ENCODE assay signal across 8 cellular contexts in genomic region chr17:46225274-46225794, GRCh38. TPM values are rescaled to one million over a fixed set of nuclear protein-coding genes. Genes with fewer than 3 reads are reported as not detected.
A peak's percentile ranks its signal among the peaks of the same experiment; 100 is the strongest.
DNase-seq lines count a peak whose midpoint lies in the region; ATAC-seq and TF ChIP-seq lines count a peak whose summit lies in the region.
"Not testable (repeated sequence)": the region's sequence is repeated elsewhere in the genome, so short reads cannot be mapped to it uniquely, and the experiment has no call there.

No MANE protein-coding gene starts in this region.

- H3F3A ChIP-seq in SK-N-SH (replicated peaks; ENCODE audit: insufficient read depth): not testable (repeated sequence)

- H3K79me2 ChIP-seq in SK-N-SH (ENCODE audit: insufficient read depth); osteoblast (ENCODE audit: insufficient read depth, low read length): not testable (repeated sequence)

- WGBS in SK-N-SH (ENCODE audit: low lambda C conversion rate): 2% methylated on average over 17 of the region's 22 CpGs

- POLR2A ChIA-PET in SK-N-SH (lab: Yijun Ruan, JAX): not testable (repeated sequence)

- H3K9me2 ChIP-seq in SK-N-SH: not testable (repeated sequence)

- peak; percentile 98 for ATAC-seq in HG02588 (IDR thresholded peaks at IDR 0.05; ENCODE audit: unreplicated experiment)
- ATAC-seq in activated naive CD4-positive, alpha-beta T cell treated with anti-CD3 and anti-CD28 coated beads, Interleukin-2, amount 50 U/mL, for 72 hours: peak; percentile 99 to 100
- peak; percentile 93 for ATAC-seq in thoracic aorta (ENCODE audit: insufficient number of reproducible peaks, low FRiP score, low read depth)

- peak overlapping the region; percentile 87; the same call in 1 of the 2 replicates for H2AFZ ChIP-seq in SK-N-SH (ENCODE audit: low read depth)
- peak overlapping the region; percentile 86 for H2AFZ ChIP-seq in osteoblast (ENCODE audit: low read length)

- H3K4me3 ChIP-seq in GM08714 (ENCODE audit: low read length): peak overlapping the region; percentile 55; the same call in 1 of the 2 replicates
- peak overlapping the region; percentile 52 to 60 for H3K4me3 ChIP-seq in SK-N-SH (ENCODE audit: low read depth in 2 of 2, low read length in 1 of 2)
- peak overlapping the region; percentile 76 for H3K4me3 ChIP-seq in osteoblast (ENCODE audit: insufficient read depth, low read length)
- peak overlapping the region; percentile 82 for H3K4me3 ChIP-seq in thoracic aorta

- H3K36me3 Mint-ChIP-seq in activated naive CD4-positive, alpha-beta T cell treated with anti-CD3 and anti-CD28 coated beads, Interleukin-2, amount 50 U/mL, for 72 hours: not testable (repeated sequence)

- H3K9ac ChIP-seq in SK-N-SH: peak overlapping the region; percentile 56; the same call in 1 of the 2 replicates

- H3K27ac ChIP-seq in SK-N-SH (ENCODE audit: low read depth in 2 of 2, low read length in 1 of 2): peak overlapping the region in 1 of 2 experiments; percentile 68; a peak in 2 of 4 replicates
- H3K27ac ChIP-seq in osteoblast (ENCODE audit: low read depth, low read length); thoracic aorta: not testable (repeated sequence)

- H3K9me3 Mint-ChIP-seq in activated naive CD4-positive, alpha-beta T cell treated with anti-CD3 and anti-CD28 coated beads, Interleukin-2, amount 50 U/mL, for 72 hours: not testable (repeated sequence)

- DNase-seq in NCI-H1092 (lab: John Stamatoyannopoulos, UW): peak; percentile 85
- peak; percentile 92 for DNase-seq in SK-N-SH
- DNase-seq in activated naive CD4-positive, alpha-beta T cell treated with anti-CD3 and anti-CD28 coated beads, Interleukin-2, amount 50 U/mL, for 72 hours (ENCODE audit: low spot score in 2 of 2): peak; percentile 92 to 97
- peak; percentile 86 to 100 (median 96) for DNase-seq in head of caudate nucleus
- peak; percentile 99 for DNase-seq in osteoblast (ENCODE audit: insufficient read length, low spot score, missing footprints)
- peak; percentile 44 for DNase-seq in thoracic aorta (ENCODE audit: low spot score)

- intact Hi-C loops in head of caudate nucleus (cut with DNase I): not testable (repeated sequence)

- not testable (repeated sequence) for H3K9me3 ChIP-seq in SK-N-SH; osteoblast (ENCODE audit: low read depth, low read length); thoracic aorta

- TF ChIP-seq CTCF in SK-N-SH (IDR thresholded peaks at IDR 0.05); osteoblast (IDR thresholded peaks at IDR 0.05; ENCODE audit: extremely low read depth, low read depth, low read length); thoracic aorta (IDR thresholded peaks at IDR 0.05): not testable (repeated sequence)

- not testable (repeated sequence) for H4K20me1 ChIP-seq in SK-N-SH (ENCODE audit: insufficient read depth); osteoblast (ENCODE audit: insufficient read depth, low read length)

- not testable (repeated sequence) for H3K27me3 ChIP-seq in SK-N-SH (ENCODE audit: insufficient read depth); osteoblast (ENCODE audit: insufficient read depth, low read length); thoracic aorta (replicated peaks; ENCODE audit: insufficient read depth)

- peak overlapping the region in 1 of 2 donors; percentile 80 for H3K27ac Mint-ChIP-seq in activated naive CD4-positive, alpha-beta T cell treated with anti-CD3 and anti-CD28 coated beads, Interleukin-2, amount 50 U/mL, for 72 hours

- not testable (repeated sequence) for H3K4me1 ChIP-seq in SK-N-SH (ENCODE audit: control insufficient read depth in 1 of 2, insufficient read depth in 2 of 2, low read depth in 1 of 2, low read length in 1 of 2); osteoblast (ENCODE audit: insufficient read depth, low read length); thoracic aorta (ENCODE audit: control insufficient read depth in 1 of 2, low read depth in 2 of 2)

- H3K36me3 ChIP-seq in SK-N-SH (replicated peaks in 1 of 2; ENCODE audit: control insufficient read depth in 1 of 2, insufficient read depth in 2 of 2, low read length in 1 of 2); osteoblast (ENCODE audit: insufficient read depth, low read length); thoracic aorta: not testable (repeated sequence)

- CTCF ChIA-PET in SK-N-SH (lab: Yijun Ruan, JAX): not testable (repeated sequence)

- not testable (repeated sequence) for TF ChIP-seq EP300 in SK-N-SH (IDR thresholded peaks at IDR 0.05; ENCODE audit: borderline replicate concordance in 1 of 2, low read depth in 1 of 2, low read length in 1 of 2)

- not testable (repeated sequence) for TF ChIP-seq RAD21 in SK-N-SH (IDR thresholded peaks at IDR 0.05; ENCODE audit: low read length)

- H3K4me2 ChIP-seq in SK-N-SH (peak overlapping the region; percentile 66; the same call in 1 of the 2 replicates), osteoblast (ENCODE audit: insufficient read depth, low read length) (peak overlapping the region; percentile 74)

TF ChIP-seq in SK-N-SH, 30 proteins besides CTCF, POLR2A, EP300 and RAD21:
- TF ChIP-seq IRF3 (IDR thresholded peaks at IDR 0.05; ENCODE audit: low read depth, low read length): peak; percentile 52; the same call in 1 of the 2 replicates
- TF ChIP-seq TAF1 (IDR thresholded peaks at IDR 0.05; ENCODE audit: borderline replicate concordance, low read depth, low read length): 0 out of 2 replicates have a peak, but pooled peaks have one; percentile 39
- TF ChIP-seq, protein P1, sequence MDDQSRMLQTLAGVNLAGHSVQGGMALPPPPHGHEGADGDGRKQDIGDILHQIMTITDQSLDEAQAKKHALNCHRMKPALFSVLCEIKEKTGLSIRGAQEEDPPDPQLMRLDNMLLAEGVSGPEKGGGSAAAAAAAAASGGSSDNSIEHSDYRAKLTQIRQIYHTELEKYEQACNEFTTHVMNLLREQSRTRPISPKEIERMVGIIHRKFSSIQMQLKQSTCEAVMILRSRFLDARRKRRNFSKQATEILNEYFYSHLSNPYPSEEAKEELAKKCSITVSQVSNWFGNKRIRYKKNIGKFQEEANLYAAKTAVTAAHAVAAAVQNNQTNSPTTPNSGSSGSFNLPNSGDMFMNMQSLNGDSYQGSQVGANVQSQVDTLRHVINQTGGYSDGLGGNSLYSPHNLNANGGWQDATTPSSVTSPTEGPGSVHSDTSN (IDR thresholded peaks at IDR 0.05): peak; percentile 97
- TF ChIP-seq CHD2 (IDR thresholded peaks at IDR 0.05; ENCODE audit: low read length, partially characterized antibody): peak; percentile 74

RNA-seq across cellular contexts. Expression of gene KANSL1, which starts 32.1 kb away (rescaled TPM):
- 10.0 and 11.9 TPM in 2 replicates for polyA plus RNA-seq in SK-N-SH (2012; rRNA removed)
- 7.2 and 9.3 TPM in 2 replicates for polyA plus RNA-seq in SK-N-SH (2012; cell fraction: cytosol; rRNA removed)
- polyA plus RNA-seq in SK-N-SH (2012; cell fraction: nucleus; rRNA removed): 48.5 and 48.8 TPM in 2 replicates
- total RNA-seq in activated naive CD4-positive, alpha-beta T cell treated with anti-CD3 and anti-CD28 coated beads, Interleukin-2, amount 50 U/mL, for 72 hours: 10 to 100 TPM; 74.7 to 87.3 TPM
- total RNA-seq in osteoblast (79.9 and 151 TPM in 2 replicates), thoracic aorta (100 to 1,000 TPM in 1 of 2 donors, 10 to 100 TPM in 1; 86.5 to 102 TPM)

Comparison
In these comparisons a context has a peak if more than half of its experiments do, and no peak if none do; other contexts are left out.
1. DNase-seq: peak in every context shown above with its lines; median percentile 99 in osteoblast; 96 in head of caudate nucleus; 94 in activated naive CD4-positive, alpha-beta T cell treated with anti-CD3 and anti-CD28 coated beads, Interleukin-2, amount 50 U/mL, for 72 hours; 92 in SK-N-SH; 85 in NCI-H1092; 44 in thoracic aorta.